Comparison of ENCODE assay signal across 2 cellular contexts in genomic region chr7:130872341-130872740, GRCh38.
TF ChIP-seq lines count a peak whose summit lies in the region.

No MANE protein-coding gene starts in this region.

TF ChIP-seq in K562, 482 proteins besides CTCF, POLR2A, EP300 and RAD21 (continued from another document):
- no peak for TF ChIP-seq GTF3C2 (IDR thresholded peaks at IDR 0.05; ENCODE audit: borderline replicate concordance, extremely low read depth, insufficient read length)
- no peak for TF ChIP-seq ZNF77 (CRISPR knock-in tag; IDR thresholded peaks at IDR 0.05)
- TF ChIP-seq EHMT2 (IDR thresholded peaks at IDR 0.05) = no peak
- TF ChIP-seq GATAD2B (IDR thresholded peaks at IDR 0.05; ENCODE audit: borderline replicate concordance) = no peak
- TF ChIP-seq, protein P1, sequence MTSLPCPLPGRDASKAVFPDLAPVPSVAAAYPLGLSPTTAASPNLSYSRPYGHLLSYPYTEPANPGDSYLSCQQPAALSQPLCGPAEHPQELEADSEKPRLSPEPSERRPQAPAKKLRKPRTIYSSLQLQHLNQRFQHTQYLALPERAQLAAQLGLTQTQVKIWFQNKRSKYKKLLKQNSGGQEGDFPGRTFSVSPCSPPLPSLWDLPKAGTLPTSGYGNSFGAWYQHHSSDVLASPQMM (CRISPR knock-in tag; IDR thresholded peaks at IDR 0.05) = no peak
- TF ChIP-seq, protein P2, sequence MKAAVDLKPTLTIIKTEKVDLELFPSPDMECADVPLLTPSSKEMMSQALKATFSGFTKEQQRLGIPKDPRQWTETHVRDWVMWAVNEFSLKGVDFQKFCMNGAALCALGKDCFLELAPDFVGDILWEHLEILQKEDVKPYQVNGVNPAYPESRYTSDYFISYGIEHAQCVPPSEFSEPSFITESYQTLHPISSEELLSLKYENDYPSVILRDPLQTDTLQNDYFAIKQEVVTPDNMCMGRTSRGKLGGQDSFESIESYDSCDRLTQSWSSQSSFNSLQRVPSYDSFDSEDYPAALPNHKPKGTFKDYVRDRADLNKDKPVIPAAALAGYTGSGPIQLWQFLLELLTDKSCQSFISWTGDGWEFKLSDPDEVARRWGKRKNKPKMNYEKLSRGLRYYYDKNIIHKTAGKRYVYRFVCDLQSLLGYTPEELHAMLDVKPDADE (conservative IDR thresholded peaks at IDR 0.05; ENCODE audit: control insufficient read depth, low read depth, low read length) = no peak
- no peak for TF ChIP-seq NFIX (CRISPR knock-in tag; IDR thresholded peaks at IDR 0.05; ENCODE audit: low read depth)
- TF ChIP-seq ZNF280A (IDR thresholded peaks at IDR 0.05; ENCODE audit: low read depth, partially characterized antibody) = no peak
- TF ChIP-seq, protein P3, sequence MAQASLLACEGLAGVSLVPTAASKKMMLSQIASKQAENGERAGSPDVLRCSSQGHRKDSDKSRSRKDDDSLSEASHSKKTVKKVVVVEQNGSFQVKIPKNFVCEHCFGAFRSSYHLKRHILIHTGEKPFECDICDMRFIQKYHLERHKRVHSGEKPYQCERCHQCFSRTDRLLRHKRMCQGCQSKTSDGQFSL (CRISPR knock-in tag; IDR thresholded peaks at IDR 0.05) = no peak
- TF ChIP-seq, protein P3 (tag; IDR thresholded peaks at IDR 0.05) = no peak
- TF ChIP-seq, protein P4, sequence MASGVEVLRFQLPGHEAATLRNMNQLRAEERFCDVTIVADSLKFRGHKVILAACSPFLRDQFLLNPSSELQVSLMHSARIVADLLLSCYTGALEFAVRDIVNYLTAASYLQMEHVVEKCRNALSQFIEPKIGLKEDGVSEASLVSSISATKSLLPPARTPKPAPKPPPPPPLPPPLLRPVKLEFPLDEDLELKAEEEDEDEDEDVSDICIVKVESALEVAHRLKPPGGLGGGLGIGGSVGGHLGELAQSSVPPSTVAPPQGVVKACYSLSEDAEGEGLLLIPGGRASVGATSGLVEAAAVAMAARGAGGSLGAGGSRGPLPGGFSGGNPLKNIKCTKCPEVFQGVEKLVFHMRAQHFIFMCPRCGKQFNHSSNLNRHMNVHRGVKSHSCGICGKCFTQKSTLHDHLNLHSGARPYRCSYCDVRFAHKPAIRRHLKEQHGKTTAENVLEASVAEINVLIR (CRISPR knock-in tag; IDR thresholded peaks at IDR 0.05) = no peak
- TF ChIP-seq MAX (CRISPR knock-in tag; IDR thresholded peaks at IDR 0.05) = 0 out of 2 replicates have a peak, but pooled peaks have one; percentile 18
- TF ChIP-seq CEBPG (CRISPR knock-in tag; IDR thresholded peaks at IDR 0.05) = 0 out of 2 replicates have a peak, but pooled peaks have one; percentile 12
- TF ChIP-seq CEBPG (tag; conservative IDR thresholded peaks at IDR 0.05 in 1 of 2, IDR thresholded peaks at IDR 0.05 in 1 of 2) = no peak

TF ChIP-seq in SK-N-SH, 30 proteins besides CTCF, POLR2A, EP300 and RAD21 (continued from another document):
- TF ChIP-seq REST (IDR thresholded peaks at IDR 0.05; ENCODE audit: low read depth, low read length) (no peak), TEAD4 (IDR thresholded peaks at IDR 0.05; ENCODE audit: borderline replicate concordance, insufficient read depth) (no peak), RFX5 (IDR thresholded peaks at IDR 0.05; ENCODE audit: low read length) (no peak), RXRA (IDR thresholded peaks at IDR 0.05; ENCODE audit: borderline replicate concordance, low read depth) (no peak), MEF2A (IDR thresholded peaks at IDR 0.05; ENCODE audit: borderline replicate concordance, low read depth) (no peak), JUND (IDR thresholded peaks at IDR 0.05) (no peak), MAX (IDR thresholded peaks at IDR 0.05; ENCODE audit: low read depth) (no peak), ELF1 (IDR thresholded peaks at IDR 0.05) (no peak), FOXM1 (IDR thresholded peaks at IDR 0.05; ENCODE audit: low read depth) (no peak), POLR2AphosphoS5 (IDR thresholded peaks at IDR 0.05; ENCODE audit: low read depth, low read length) (no peak; the same call in 1 of the 2 replicates)
- TF ChIP-seq, protein P5, sequence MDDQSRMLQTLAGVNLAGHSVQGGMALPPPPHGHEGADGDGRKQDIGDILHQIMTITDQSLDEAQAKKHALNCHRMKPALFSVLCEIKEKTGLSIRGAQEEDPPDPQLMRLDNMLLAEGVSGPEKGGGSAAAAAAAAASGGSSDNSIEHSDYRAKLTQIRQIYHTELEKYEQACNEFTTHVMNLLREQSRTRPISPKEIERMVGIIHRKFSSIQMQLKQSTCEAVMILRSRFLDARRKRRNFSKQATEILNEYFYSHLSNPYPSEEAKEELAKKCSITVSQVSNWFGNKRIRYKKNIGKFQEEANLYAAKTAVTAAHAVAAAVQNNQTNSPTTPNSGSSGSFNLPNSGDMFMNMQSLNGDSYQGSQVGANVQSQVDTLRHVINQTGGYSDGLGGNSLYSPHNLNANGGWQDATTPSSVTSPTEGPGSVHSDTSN (IDR thresholded peaks at IDR 0.05) = no peak
- TF ChIP-seq, protein P6, sequence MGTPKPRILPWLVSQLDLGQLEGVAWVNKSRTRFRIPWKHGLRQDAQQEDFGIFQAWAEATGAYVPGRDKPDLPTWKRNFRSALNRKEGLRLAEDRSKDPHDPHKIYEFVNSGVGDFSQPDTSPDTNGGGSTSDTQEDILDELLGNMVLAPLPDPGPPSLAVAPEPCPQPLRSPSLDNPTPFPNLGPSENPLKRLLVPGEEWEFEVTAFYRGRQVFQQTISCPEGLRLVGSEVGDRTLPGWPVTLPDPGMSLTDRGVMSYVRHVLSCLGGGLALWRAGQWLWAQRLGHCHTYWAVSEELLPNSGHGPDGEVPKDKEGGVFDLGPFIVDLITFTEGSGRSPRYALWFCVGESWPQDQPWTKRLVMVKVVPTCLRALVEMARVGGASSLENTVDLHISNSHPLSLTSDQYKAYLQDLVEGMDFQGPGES (IDR thresholded peaks at IDR 0.05; ENCODE audit: low read depth, low read length) = no peak
